8 cellular contexts compared by ENCODE assay signal in the genomic region with DNA sequence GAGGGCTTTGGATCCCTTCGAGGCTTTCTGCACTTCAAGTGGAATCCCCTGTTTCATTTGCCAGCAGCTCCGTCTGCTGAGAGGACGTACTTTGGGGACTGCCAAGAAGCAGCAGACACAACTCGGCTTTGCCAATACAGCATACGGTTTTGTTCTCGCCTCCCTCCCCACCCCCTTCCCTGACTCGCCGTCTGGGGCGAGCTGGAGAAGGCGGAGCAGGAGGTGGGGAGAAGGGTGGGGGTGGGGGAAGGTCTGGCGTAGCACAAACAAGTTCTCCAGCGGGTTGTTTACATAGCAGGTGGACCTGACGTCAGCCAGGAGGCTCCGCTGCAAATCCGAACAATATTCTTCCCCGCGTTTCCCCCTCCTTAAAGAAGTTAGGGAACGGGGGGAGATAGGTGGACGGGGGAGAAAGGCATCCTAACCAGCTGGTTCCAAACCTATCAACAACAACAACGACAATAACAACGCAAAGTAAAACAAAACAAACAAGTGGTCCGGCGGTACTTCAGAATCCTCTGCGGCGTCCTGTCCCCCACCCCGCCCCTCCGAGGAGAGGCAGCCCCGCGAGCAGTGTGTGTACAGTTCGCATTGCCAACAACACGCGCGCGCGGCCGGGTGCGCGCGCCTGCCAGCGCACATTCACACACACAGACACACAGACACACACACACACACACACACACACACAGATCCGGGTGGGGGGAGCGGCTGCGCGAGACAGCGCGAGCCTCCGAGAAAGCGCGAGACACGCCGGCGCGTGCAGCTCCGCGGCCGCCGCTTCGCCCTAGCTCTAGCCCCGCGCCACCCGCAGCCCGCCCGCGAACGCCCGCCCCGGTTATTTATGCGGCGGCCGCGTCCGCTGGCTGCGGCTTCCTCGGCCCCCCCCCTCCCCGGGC.
A peak's percentile ranks its signal among the peaks of the same experiment; 100 is the strongest.
DNase-seq lines count a peak whose midpoint lies in the region; ATAC-seq and TF ChIP-seq lines count a peak whose summit lies in the region.

No MANE protein-coding gene starts in this region.

- POLR2A ChIA-PET in activated B cell treated with CpG ODN at 0.5 μM for 24 hours (lab: Charles Lee), result no interaction called here

- H3K27me3 Mint-ChIP-seq in activated B cell treated with CpG ODN at 0.5 μM for 24 hours, result peaks cover 61% of the 10 kb centered on the region

- peak overlapping the region; percentile 95 for H3K27ac ChIP-seq in esophagus (ENCODE audit: low read depth in 2 of 2, low read length in 1 of 2)
- H3K27ac ChIP-seq in transverse colon, result peak overlapping the region; percentile 95 to 98 (median 96)

- peak; percentile 32 for ATAC-seq in GM21529 (IDR thresholded peaks at IDR 0.05; ENCODE audit: unreplicated experiment)
- peak; percentile 52 for ATAC-seq in activated B cell treated with CpG ODN at 0.5 μM for 24 hours (ENCODE audit: low read depth)
- peak; percentile 77 for ATAC-seq in mucosa of descending colon
- no peak for ATAC-seq in GM21717 (IDR thresholded peaks at IDR 0.05; ENCODE audit: unreplicated experiment)

- peak overlapping the region; percentile 59 to 76 for H3K4me3 ChIP-seq in esophagus (ENCODE audit: low read depth in 1 of 2, low read length in 2 of 2)
- H3K4me3 ChIP-seq in mucosa of descending colon, result peak overlapping the region; percentile 42
- peak overlapping the region; percentile 65 to 85 (median 70) for H3K4me3 ChIP-seq in transverse colon

- H3K9me3 ChIP-seq in esophagus (ENCODE audit: control insufficient read depth in 2 of 2, insufficient read depth in 1 of 2, low read depth in 1 of 2, low read length in 1 of 2) (no peaks in the 10 kb centered on the region), mucosa of descending colon (no peaks in the 10 kb centered on the region), transverse colon (no peaks in the 10 kb centered on the region)

- 0 to 2% methylated on average over 56 to 75 of the region's 75 CpGs for WGBS in esophagus, 2 donors
- WGBS in transverse colon (ENCODE audit: low coverage in 1 of 2), 2 donors, result 0 to 2% methylated on average over 9 to 26 of the region's 75 CpGs

- in situ Hi-C loops in Caki2 (cut with HindIII; ENCODE audit: low pct_unique_long_range_greater_than_20kb, low sequenced_read_pairs), result no loop called here
- in situ Hi-C loops in transverse colon (cut with MboI; ENCODE audit: low pct_ligation_motif_present in 1 of 4, low pct_unique_long_range_greater_than_20kb in 1 of 4, low sequenced_read_pairs in 3 of 4), result loop anchor here in 3 of 4 donors (10.0 to 25.0 kb wide), 4 partner anchors 326 to 576 kb away; partner anchors contain the start of gene FOXP2 (in 3 of the 3)

- H3K27me3 ChIP-seq in esophagus (ENCODE audit: control insufficient read depth in 1 of 2, insufficient read depth in 2 of 2, low read length in 2 of 2), result no peaks in the 10 kb centered on the region
- H3K27me3 ChIP-seq in transverse colon, result peaks cover 50% of the 10 kb centered on the region

- intact Hi-C loops in activated B cell treated with CpG ODN at 0.5 μM for 24 hours (cut with micrococcal nuclease), result loop anchor here (10.0 kb wide), 2 partner anchors 319 to 1619 kb away; no protein-coding TSS in a partner anchor
- intact Hi-C loops in mucosa of descending colon (cut with DNase I, micrococcal nuclease), result loop anchor here (5.0 to 10.0 kb wide), 2 partner anchors 331 to 579 kb away; no protein-coding TSS in a partner anchor
- intact Hi-C loops in transverse colon (cut with DNase I; ENCODE audit: low total_unique reads), result loop anchor here (5.0 to 10.0 kb wide), 3 partner anchors 326 to 839 kb away; partner anchors contain the start of genes FOXP2 and MDFIC

- TF ChIP-seq CTCF in activated B cell treated with CpG ODN at 0.5 μM for 24 hours (IDR thresholded peaks at IDR 0.05) (no peak), mucosa of descending colon (IDR thresholded peaks at IDR 0.05) (no peak), transverse colon (IDR thresholded peaks at IDR 0.05) (no peak)

- H3K9me3 Mint-ChIP-seq in activated B cell treated with CpG ODN at 0.5 μM for 24 hours, result no peaks in the 10 kb centered on the region

- DNase-seq in Caki2 (ENCODE audit: low read depth) (peak; percentile 96), NCI-H2081 (lab: John Stamatoyannopoulos, UW) (peak; percentile 93), activated B cell treated with CpG ODN at 0.5 μM for 24 hours (no peak), mucosa of descending colon (peak; percentile 88 to 92 (median 89)), transverse colon (peak; percentile 90)

- peaks cover 0 to 3% of the 10 kb centered on the region in 2 donors for H3K4me1 ChIP-seq in esophagus (ENCODE audit: control insufficient read depth in 2 of 2, insufficient read depth in 2 of 2, low read length in 1 of 2)
- peaks cover 14% of the 10 kb centered on the region for H3K4me1 ChIP-seq in mucosa of descending colon (ENCODE audit: low read depth)
- H3K4me1 ChIP-seq in transverse colon, result peaks cover 0 to 65% (median 24%) of the 10 kb centered on the region in 4 donors

- H3K4me3 Mint-ChIP-seq in activated B cell treated with CpG ODN at 0.5 μM for 24 hours, result peak overlapping the region; percentile 89

- no peak overlapping the region for H3K27ac Mint-ChIP-seq in activated B cell treated with CpG ODN at 0.5 μM for 24 hours

- peaks cover 53% of the 10 kb centered on the region for H3K4me1 Mint-ChIP-seq in activated B cell treated with CpG ODN at 0.5 μM for 24 hours

- peak; percentile 82 for TF ChIP-seq POLR2A in transverse colon (IDR thresholded peaks at IDR 0.05)

- CTCF ChIA-PET in activated B cell treated with CpG ODN at 0.5 μM for 24 hours (lab: Charles Lee), result no interaction called here

- H3K36me3 ChIP-seq in esophagus (ENCODE audit: control insufficient read depth in 2 of 2, insufficient read depth in 2 of 2, low read length in 1 of 2) (no peaks in the 10 kb centered on the region), mucosa of descending colon (ENCODE audit: low read depth) (no peaks in the 10 kb centered on the region), transverse colon (no peaks in the 10 kb centered on the region)

- peak; percentile 7 for TF ChIP-seq EP300 in transverse colon (IDR thresholded peaks at IDR 0.05; ENCODE audit: low read depth)

- no peaks in the 10 kb centered on the region for H3K36me3 Mint-ChIP-seq in activated B cell treated with CpG ODN at 0.5 μM for 24 hours (ENCODE audit: low read depth)
